ENCODE assay signal across 15 cellular contexts in genomic region chr12:133202493-133203343, GRCh38. TPM values are rescaled to one million over a fixed set of nuclear protein-coding genes. Genes with fewer than 3 reads are reported as not detected.
DNase-seq lines count a peak whose midpoint lies in the region; ATAC-seq and FAIRE-seq lines count a peak whose summit lies in the region.
"Had no signal": no experiment of that assay in that cellular context is flagged by ENCODE, and none has a peak within 500 bp of the region (broad histone marks: within the 10 kb centered on the region; RNA-seq: fewer than 3 reads in every experiment).

No MANE protein-coding gene starts in this region.

- H3K9me3 Mint-ChIP-seq in CD8-positive, alpha-beta memory T cell: peaks cover 44 to 87% (median 80%) of the 10 kb centered on the region in 5 donors
- peaks cover 19% of the 10 kb centered on the region for H3K9me3 Mint-ChIP-seq in central memory CD8-positive, alpha-beta T cell

- peaks cover 0 to 4% (median 0%) of the 10 kb centered on the region in 3 donors for H3K4me1 Mint-ChIP-seq in CD8-positive, alpha-beta memory T cell
- peaks cover 7% of the 10 kb centered on the region for H3K4me1 Mint-ChIP-seq in central memory CD8-positive, alpha-beta T cell

- peaks cover 69% of the 10 kb centered on the region for H3K9me3 ChIP-seq in CD8-positive, alpha-beta memory T cell (ENCODE audit: low read length)
- H3K9me3 ChIP-seq in HUES64 (ENCODE audit: insufficient read depth, low read depth, low read length) (peaks cover 75% of the 10 kb centered on the region), muscle layer of duodenum (ENCODE audit: control insufficient read depth in 1 of 2, low read length in 2 of 2) (peaks cover 69 to 71% of the 10 kb centered on the region in 2 donors), small intestine (ENCODE audit: control insufficient read depth, low read depth) (peaks cover 8% of the 10 kb centered on the region)

- H3K27me3 ChIP-seq in CD8-positive, alpha-beta memory T cell (ENCODE audit: insufficient read depth, low read length, poor library complexity, severe bottlenecking): no peaks in the 10 kb centered on the region
- H3K27me3 ChIP-seq in HUES64 (ENCODE audit: insufficient read depth, low read length) (no peaks in the 10 kb centered on the region), muscle layer of duodenum (ENCODE audit: low read depth, low read length) (no peaks in the 10 kb centered on the region), small intestine (ENCODE audit: control insufficient read depth in 2 of 2, insufficient read depth in 2 of 2, low read length in 2 of 2) (no peaks in the 10 kb centered on the region)

- H3K4me3 ChIP-seq in CD8-positive, alpha-beta memory T cell (ENCODE audit: low read length): peak overlapping the region; percentile 28
- H3K4me3 ChIP-seq in HUES64 (ENCODE audit: low read length): peak overlapping the region; percentile 28
- H3K4me3 ChIP-seq in muscle layer of duodenum (ENCODE audit: low read depth in 1 of 2, low read length in 2 of 2): peak overlapping the region; percentile 50 to 66
- no peak overlapping the region for H3K4me3 ChIP-seq in small intestine (ENCODE audit: low read depth in 1 of 2, low read length in 2 of 2)
- H3K4me3 ChIP-seq: HAP-1, lung had no signal

- peaks cover 32 to 66% (median 56%) of the 10 kb centered on the region in 3 donors for H3K36me3 Mint-ChIP-seq in CD8-positive, alpha-beta memory T cell
- peaks cover 41% of the 10 kb centered on the region for H3K36me3 Mint-ChIP-seq in central memory CD8-positive, alpha-beta T cell (ENCODE audit: insufficient read depth)

- no peak overlapping the region for H3K27ac ChIP-seq in CD8-positive, alpha-beta memory T cell (ENCODE audit: low read depth, low read length)
- H3K27ac ChIP-seq in HUES64 (ENCODE audit: low read depth, low read length) (no peak overlapping the region), muscle layer of duodenum (ENCODE audit: low read length) (no peak overlapping the region), small intestine (ENCODE audit: low read depth in 1 of 2, low read length in 1 of 2) (no peak overlapping the region)

- no peak for ATAC-seq in central memory CD8-positive, alpha-beta T cell (replicated peaks; ENCODE audit: extremely low read depth, poor library complexity, severe bottlenecking)

- H3K9ac ChIP-seq in HUES64 (ENCODE audit: low read depth, low read length): no peak overlapping the region

- no peak for FAIRE-seq in small intestine (lab: Jason Lieb, UNC)

- 88% methylated on average over 2 of the region's 2 CpGs for WGBS in HUES64
- WGBS in small intestine, 3 donors: 97 to 100% (median 98%) methylated on average over 2 of the region's 2 CpGs

- CTCF ChIA-PET in CD8-positive, alpha-beta memory T cell (lab: Charles Lee): interaction anchor here (0.9 kb wide), 1 partner anchor 46 kb away, joined by 3 read pairs; no protein-coding TSS in a partner anchor

- no peaks in the 10 kb centered on the region for H3K27me3 Mint-ChIP-seq in CD8-positive, alpha-beta memory T cell
- no peaks in the 10 kb centered on the region for H3K27me3 Mint-ChIP-seq in central memory CD8-positive, alpha-beta T cell

- POLR2A ChIA-PET in CD8-positive, alpha-beta memory T cell (lab: Charles Lee): interaction anchor here (0.7 to 1.3 kb wide), 2 partner anchors 21 to 216 kb away, joined by 3 read pairs; partner anchors contain the start of genes ZNF26 and ZNF268

- H3K4me3 Mint-ChIP-seq in CD8-positive, alpha-beta memory T cell: peak overlapping the region in 1 of 7 donors; percentile 59
- peak overlapping the region; percentile 40 for H3K4me3 Mint-ChIP-seq in central memory CD8-positive, alpha-beta T cell

- H3K27ac Mint-ChIP-seq in CD8-positive, alpha-beta memory T cell: no peak overlapping the region
- peak overlapping the region; percentile 62 for H3K27ac Mint-ChIP-seq in central memory CD8-positive, alpha-beta T cell (ENCODE audit: low read depth)

- peaks cover 35% of the 10 kb centered on the region for H3K36me3 ChIP-seq in CD8-positive, alpha-beta memory T cell (ENCODE audit: insufficient read depth, low read length)
- H3K36me3 ChIP-seq in HUES64 (ENCODE audit: insufficient read depth, low read length) (peaks cover 57% of the 10 kb centered on the region), muscle layer of duodenum (ENCODE audit: control insufficient read depth in 1 of 2, insufficient read depth in 2 of 2, low read length in 2 of 2) (peaks cover 31 to 52% of the 10 kb centered on the region in 2 donors), small intestine (ENCODE audit: control insufficient read depth in 2 of 2, insufficient read depth in 2 of 2, low read length in 2 of 2) (peaks cover 11 to 21% of the 10 kb centered on the region in 2 donors)

- DNase-seq in CD8-positive, alpha-beta memory T cell: no peak
- no peak for DNase-seq in central memory CD8-positive, alpha-beta T cell (ENCODE audit: low spot score in 2 of 2)
- DNase-seq in middle frontal gyrus (ENCODE audit: extremely low spot score, low spot score): no peak
- no peak for DNase-seq in cerebellum (ENCODE audit: low spot score)
- DNase-seq in small intestine: no peak
- DNase-seq: effector CD4-positive, alpha-beta T cell; NCI-H226; RPMI8226; T1000 had no signal

- H3K4me1 ChIP-seq in CD8-positive, alpha-beta memory T cell (ENCODE audit: insufficient read depth, low read length): no peaks in the 10 kb centered on the region
- H3K4me1 ChIP-seq in HUES64 (ENCODE audit: insufficient read depth, low read length): no peaks in the 10 kb centered on the region
- H3K4me1 ChIP-seq in muscle layer of duodenum (ENCODE audit: control insufficient read depth in 1 of 2, insufficient read depth in 2 of 2, low read length in 2 of 2): no peaks in the 10 kb centered on the region
- no peaks in the 10 kb centered on the region for H3K4me1 ChIP-seq in small intestine (ENCODE audit: control insufficient read depth in 2 of 2, insufficient read depth in 1 of 2, low read depth in 1 of 2, low read length in 1 of 2)
- H3K4me1 ChIP-seq: HAP-1 had no signal

RNA-seq across cellular contexts. Expression of gene ZNF268, which starts 21.4 kb away (rescaled TPM):
- total RNA-seq in CD8-positive, alpha-beta memory T cell: 10 to 100 TPM; 22.6 TPM
- 19.8 TPM for polyA plus RNA-seq in CD8-positive, alpha-beta memory T cell
- polyA plus RNA-seq in HUES64 (2013, experiment 1 of 2): 17.4 TPM
- 15.8 TPM for polyA plus RNA-seq in HUES64 (2013, experiment 2 of 2)
- 37.4 TPM for total RNA-seq in cerebellum
- 1 to 10 TPM; 1.6 to 6.4 (median 3.4) TPM for polyA plus RNA-seq in small intestine

RNA-seq across cellular contexts. Expression of gene ANHX, which starts 33.0 kb away (rescaled TPM):
- total RNA-seq in CD8-positive, alpha-beta memory T cell: not detected
- not detected for polyA plus RNA-seq in CD8-positive, alpha-beta memory T cell
- polyA plus RNA-seq in HUES64 (2013, experiment 1 of 2): not detected
- not detected for polyA plus RNA-seq in HUES64 (2013, experiment 2 of 2)
- not detected for total RNA-seq in cerebellum
- polyA plus RNA-seq in small intestine: not detected
- total RNA-seq: lung, pulmonary artery endothelial cell had no signal
- polyA plus RNA-seq: adipose tissue, lung had no signal

Comparison
In these comparisons a context has a peak if more than half of its experiments do, and no peak if none do; other contexts are left out.
1. H3K4me3 ChIP-seq: peak in CD8-positive, alpha-beta memory T cell (single experiment), HUES64 (single experiment) and muscle layer of duodenum (2 of 2); none in small intestine (0 of 2).